Comparison of ENCODE assay signal across 10 cellular contexts in genomic region chr19:7658219-7658686, GRCh38. TPM values are rescaled to one million over a fixed set of nuclear protein-coding genes. Genes with fewer than 3 reads are reported as not detected.
DNase-seq lines count a peak whose midpoint lies in the region; ATAC-seq and TF ChIP-seq lines count a peak whose summit lies in the region.
"Had no signal": no experiment of that assay in that cellular context is flagged by ENCODE, and none has a peak within 500 bp of the region (broad histone marks: within the 10 kb centered on the region; RNA-seq: fewer than 3 reads in every experiment).

No MANE protein-coding gene starts in this region.

- no peaks in the 10 kb centered on the region for H3K9me2 ChIP-seq in SK-N-SH

- no peak overlapping the region for H3K4me3 Mint-ChIP-seq in type B pancreatic cell

- peaks cover 27% of the 10 kb centered on the region for H3K27me3 ChIP-seq in SK-N-SH (ENCODE audit: insufficient read depth)

- no peaks in the 10 kb centered on the region for H3F3A ChIP-seq in SK-N-SH (replicated peaks; ENCODE audit: insufficient read depth)

- CTCF ChIA-PET in SK-N-SH (lab: Yijun Ruan, JAX): interaction anchor here (1.7 to 2.9 kb wide), 2 partner anchors 23 to 142 kb away, joined by 8 to 13 read pairs; partner anchors contain the start of gene TRAPPC5
- CTCF ChIA-PET in RWPE1 (lab: Yijun Ruan, JAX): interaction anchor here (0.7 kb wide), 1 partner anchor 16 kb away, joined by 3 read pairs; no protein-coding TSS in a partner anchor

- H3K9ac ChIP-seq in SK-N-SH: no peak overlapping the region

- POLR2A ChIA-PET in SK-N-SH (lab: Yijun Ruan, JAX): no interaction called here
- POLR2A ChIA-PET in RWPE1 (lab: Yijun Ruan, JAX; ENCODE audit: low non-redundant PET): no interaction called here

- no peak overlapping the region for H3K27ac Mint-ChIP-seq in type B pancreatic cell

- no peaks in the 10 kb centered on the region for H4K20me1 ChIP-seq in SK-N-SH (ENCODE audit: insufficient read depth)

- H3K4me3 ChIP-seq in SK-N-SH (ENCODE audit: low read depth in 2 of 2, low read length in 1 of 2): no peak overlapping the region

- H3K36me3 Mint-ChIP-seq in type B pancreatic cell: no peaks in the 10 kb centered on the region

- H3K4me2 ChIP-seq in SK-N-SH: no peak overlapping the region

- no peaks in the 10 kb centered on the region for H3K9me3 Mint-ChIP-seq in type B pancreatic cell

- no peaks in the 10 kb centered on the region for H3K4me1 ChIP-seq in SK-N-SH (ENCODE audit: control insufficient read depth in 1 of 2, insufficient read depth in 2 of 2, low read depth in 1 of 2, low read length in 1 of 2)

- H3K27ac ChIP-seq in SK-N-SH (ENCODE audit: low read depth in 2 of 2, low read length in 1 of 2) (no peak overlapping the region), RWPE1 (no peak overlapping the region)

- no peaks in the 10 kb centered on the region for H3K36me3 ChIP-seq in SK-N-SH (replicated peaks in 1 of 2; ENCODE audit: control insufficient read depth in 1 of 2, insufficient read depth in 2 of 2, low read length in 1 of 2)

- no peak for TF ChIP-seq RAD21 in SK-N-SH (IDR thresholded peaks at IDR 0.05; ENCODE audit: low read length)

- no peaks in the 10 kb centered on the region for H3K9me3 ChIP-seq in SK-N-SH

- H3K4me1 Mint-ChIP-seq in type B pancreatic cell (ENCODE audit: unreplicated experiment): peaks cover 3% of the 10 kb centered on the region

- H3K79me2 ChIP-seq in SK-N-SH (ENCODE audit: insufficient read depth): no peaks in the 10 kb centered on the region

- ATAC-seq in SK-N-SH treated with all-trans-retinoic acid at 6 μM for 48 hours (peak; percentile 49; the same call in 2 of the 3 replicates), HG03342 (IDR thresholded peaks at IDR 0.05; ENCODE audit: unreplicated experiment) (peak; percentile 86)

- DNase-seq in SK-N-SH: no peak
- peak; percentile 35 for DNase-seq in activated T-cell treated with anti-CD3 and anti-CD28 coated beads, Interleukin-2, amount 50 U/mL, for 1 hour
- DNase-seq in pons (ENCODE audit: low spot score): peak; percentile 40
- no peak for DNase-seq in type B pancreatic cell (ENCODE audit: extremely low spot score, unreplicated experiment)
- DNase-seq in NCI-H226: no peak
- DNase-seq in RWPE1 (ENCODE audit: low spot score): no peak

- TF ChIP-seq CTCF in SK-N-SH (IDR thresholded peaks at IDR 0.05): no peak
- no peak for TF ChIP-seq CTCF in type B pancreatic cell (conservative IDR thresholded peaks at IDR 0.05)
- TF ChIP-seq CTCF in RWPE1 (conservative IDR thresholded peaks at IDR 0.05; ENCODE audit: low read depth): no peak

- no peak for TF ChIP-seq EP300 in SK-N-SH (IDR thresholded peaks at IDR 0.05; ENCODE audit: borderline replicate concordance in 1 of 2, low read depth in 1 of 2, low read length in 1 of 2)

- H3K27me3 Mint-ChIP-seq in type B pancreatic cell: no peaks in the 10 kb centered on the region

- 6% methylated on average over 7 of the region's 9 CpGs for WGBS in SK-N-SH (ENCODE audit: low lambda C conversion rate)

- H2AFZ ChIP-seq in SK-N-SH (ENCODE audit: low read depth): no peak overlapping the region; the same call in 1 of the 2 replicates

TF ChIP-seq in SK-N-SH treated with all-trans-retinoic acid at 6 μM for 48 hours, 23 proteins besides CTCF, POLR2A, EP300 and RAD21 (continues in another document):
- no peak for TF ChIP-seq TOX (CRISPR knock-in tag; IDR thresholded peaks at IDR 0.05; ENCODE audit: borderline replicate concordance)
- TF ChIP-seq ZFP3 (CRISPR knock-in tag; IDR thresholded peaks at IDR 0.05): no peak
- TF ChIP-seq ZNF8 (CRISPR knock-in tag; IDR thresholded peaks at IDR 0.05): no peak
- no peak for TF ChIP-seq POU6F1 (CRISPR knock-in tag; IDR thresholded peaks at IDR 0.05; ENCODE audit: borderline replicate concordance, low read depth)
- TF ChIP-seq CSDC2 (CRISPR knock-in tag; IDR thresholded peaks at IDR 0.05): no peak
- no peak for TF ChIP-seq PPARA (CRISPR knock-in tag; IDR thresholded peaks at IDR 0.05; ENCODE audit: borderline replicate concordance)

TF ChIP-seq in SK-N-SH, 30 proteins besides CTCF, POLR2A, EP300 and RAD21:
- TF ChIP-seq MEF2A (IDR thresholded peaks at IDR 0.05; ENCODE audit: borderline replicate concordance, low read depth) (no peak), ZBTB33 (IDR thresholded peaks at IDR 0.05; ENCODE audit: borderline replicate concordance, low read depth) (no peak), FOSL2 (IDR thresholded peaks at IDR 0.05; ENCODE audit: borderline replicate concordance, low read depth) (no peak), GABPA (IDR thresholded peaks at IDR 0.05; ENCODE audit: low read depth) (no peak), YY1 (IDR thresholded peaks at IDR 0.05; ENCODE audit: low read depth) (no peak), NRF1 (IDR thresholded peaks at IDR 0.05; ENCODE audit: low read depth, low read length) (no peak), NFIC (IDR thresholded peaks at IDR 0.05; ENCODE audit: borderline replicate concordance) (no peak), GATA2 (CRISPR knock-in tag; IDR thresholded peaks at IDR 0.05) (no peak)

RNA-seq across cellular contexts. Expression of gene RETN, which starts 10.6 kb away (rescaled TPM):
- polyA plus RNA-seq in SK-N-SH (2012; rRNA removed): not detected in 2 replicates
- polyA plus RNA-seq in SK-N-SH (2012; cell fraction: cytosol; rRNA removed): not detected in 2 replicates
- polyA plus RNA-seq in SK-N-SH (2012; cell fraction: nucleus; rRNA removed): not detected in 2 replicates
- total RNA-seq in type B pancreatic cell (ENCODE audit: low replicate concordance): not detected in 2 replicates
- total RNA-seq: T-helper 1 cell treated with Interleukin-12 subunit alpha and Interleukin-12 subunit beta and Interleukin-4 antibody, amounts not matched to agents 30 ng/mL and 1 ng/mL, for 36 hours had no signal
- polyA plus RNA-seq: BJ had no signal

RNA-seq across cellular contexts. Expression of gene MCEMP1, which starts 18.6 kb away (rescaled TPM):
- not detected in 2 replicates for polyA plus RNA-seq in SK-N-SH (2012; rRNA removed)
- polyA plus RNA-seq in SK-N-SH (2012; cell fraction: cytosol; rRNA removed): not detected in 2 replicates
- polyA plus RNA-seq in SK-N-SH (2012; cell fraction: nucleus; rRNA removed): not detected in 2 replicates
- total RNA-seq in type B pancreatic cell (ENCODE audit: low replicate concordance): not detected in 2 replicates
- total RNA-seq: T-helper 1 cell treated with Interleukin-12 subunit alpha and Interleukin-12 subunit beta and Interleukin-4 antibody, amounts not matched to agents 30 ng/mL and 1 ng/mL, for 36 hours had no signal
- polyA plus RNA-seq: BJ had no signal

RNA-seq across cellular contexts. Expression of gene STXBP2, which starts 21.3 kb away (rescaled TPM):
- 1.3 and 4.7 TPM in 2 replicates for polyA plus RNA-seq in SK-N-SH (2012; rRNA removed)
- 0.81 and 1.4 TPM in 2 replicates for polyA plus RNA-seq in SK-N-SH (2012; cell fraction: cytosol; rRNA removed)
- polyA plus RNA-seq in SK-N-SH (2012; cell fraction: nucleus; rRNA removed): 7.6 and 9.1 TPM in 2 replicates
- 61.6 and 108 TPM in 2 replicates for total RNA-seq in type B pancreatic cell (ENCODE audit: low replicate concordance)

RNA-seq across cellular contexts. Expression of gene TRAPPC5, which starts 22.4 kb away (rescaled TPM):
- polyA plus RNA-seq in SK-N-SH (2012; rRNA removed): 44.1 and 49.4 TPM in 2 replicates
- 21.7 and 37.7 TPM in 2 replicates for polyA plus RNA-seq in SK-N-SH (2012; cell fraction: cytosol; rRNA removed)
- 18.7 and 27.8 TPM in 2 replicates for polyA plus RNA-seq in SK-N-SH (2012; cell fraction: nucleus; rRNA removed)
- total RNA-seq in type B pancreatic cell (ENCODE audit: low replicate concordance): 92.6 and 107 TPM in 2 replicates

RNA-seq across cellular contexts. Expression of gene PCP2, which starts 24.7 kb away (rescaled TPM):
- polyA plus RNA-seq in SK-N-SH (2012; rRNA removed): not detected in 2 replicates
- polyA plus RNA-seq in SK-N-SH (2012; cell fraction: cytosol; rRNA removed): not detected in 2 replicates
- not detected in 2 replicates for polyA plus RNA-seq in SK-N-SH (2012; cell fraction: nucleus; rRNA removed)
- total RNA-seq in type B pancreatic cell (ENCODE audit: low replicate concordance): 1.0 TPM in 1 of 2 replicates, not detected in the other
- polyA plus RNA-seq: BJ had no signal

Comparison
In these comparisons a context has a peak if more than half of its experiments do, and no peak if none do; other contexts are left out.
1. DNase-seq: peak in activated T-cell treated with anti-CD3 and anti-CD28 coated beads, Interleukin-2, amount 50 U/mL, for 1 hour (single experiment) and pons (single experiment); none in SK-N-SH (single experiment), type B pancreatic cell (single experiment), NCI-H226 (single experiment) and RWPE1 (single experiment).